16 cellular contexts compared by ENCODE assay signal in genomic region chr6:75286955-75287354, GRCh38. TPM values are rescaled to one million over a fixed set of nuclear protein-coding genes. Genes with fewer than 3 reads are reported as not detected.
DNase-seq lines count a peak whose midpoint lies in the region; ATAC-seq and TF ChIP-seq lines count a peak whose summit lies in the region.
"Had no signal": no experiment of that assay in that cellular context is flagged by ENCODE, and none has a peak within 500 bp of the region (broad histone marks: within the 10 kb centered on the region; RNA-seq: fewer than 3 reads in every experiment).

No MANE protein-coding gene starts in this region.

- H3K27ac Mint-ChIP-seq in activated naive CD4-positive, alpha-beta T cell treated with anti-CD3 and anti-CD28 coated beads, Interleukin-2, amount 10 ng/mL, durations not matched to agents 7 days and 5 days: no peak overlapping the region
- H3K27ac Mint-ChIP-seq in activated naive CD4-positive, alpha-beta T cell treated with anti-CD3 and anti-CD28 coated beads for 36 hours: no peak overlapping the region
- H3K27ac Mint-ChIP-seq in central memory CD8-positive, alpha-beta T cell (ENCODE audit: low read depth): no peak overlapping the region
- H3K27ac Mint-ChIP-seq in stimulated activated effector memory CD8-positive, alpha-beta T cell treated with anti-CD3 and anti-CD28 coated beads, Interleukin-12 subunit alpha, Interleukin-12 subunit beta, amount 100 ng/mL, for 72 hours: peak overlapping the region; percentile 14

- intact Hi-C loops in activated naive CD4-positive, alpha-beta T cell treated with anti-CD3 and anti-CD28 coated beads for 36 hours (cut with micrococcal nuclease): no loop called here

- peak overlapping the region; percentile 89 for H3K4me2 ChIP-seq in Loucy (ENCODE audit: low read depth, low read length, poor library complexity, severe bottlenecking)

- H2AFZ ChIP-seq in Loucy (ENCODE audit: low read length): no peak overlapping the region

- TF ChIP-seq CTCF in Loucy (conservative IDR thresholded peaks at IDR 0.05; ENCODE audit: low read length): no peak

- H3K27me3 Mint-ChIP-seq in activated naive CD4-positive, alpha-beta T cell treated with anti-CD3 and anti-CD28 coated beads, Interleukin-2, amount 10 ng/mL, durations not matched to agents 7 days and 5 days: no peaks in the 10 kb centered on the region
- no peaks in the 10 kb centered on the region for H3K27me3 Mint-ChIP-seq in activated naive CD4-positive, alpha-beta T cell treated with anti-CD3 and anti-CD28 coated beads for 36 hours (ENCODE audit: low read depth)
- no peaks in the 10 kb centered on the region for H3K27me3 Mint-ChIP-seq in central memory CD8-positive, alpha-beta T cell

- no peaks in the 10 kb centered on the region for H3K9me2 ChIP-seq in Loucy (replicated peaks; ENCODE audit: low read depth, low read length)

- peaks cover 18% of the 10 kb centered on the region for H3K36me3 Mint-ChIP-seq in activated naive CD4-positive, alpha-beta T cell treated with anti-CD3 and anti-CD28 coated beads, Interleukin-2, amount 10 ng/mL, durations not matched to agents 7 days and 5 days
- H3K36me3 Mint-ChIP-seq in activated naive CD4-positive, alpha-beta T cell treated with anti-CD3 and anti-CD28 coated beads for 36 hours (ENCODE audit: low read depth): peaks cover 6% of the 10 kb centered on the region
- peaks cover 3% of the 10 kb centered on the region for H3K36me3 Mint-ChIP-seq in central memory CD8-positive, alpha-beta T cell (ENCODE audit: insufficient read depth)
- peaks cover 9% of the 10 kb centered on the region for H3K36me3 Mint-ChIP-seq in stimulated activated effector memory CD8-positive, alpha-beta T cell treated with anti-CD3 and anti-CD28 coated beads, Interleukin-12 subunit alpha, Interleukin-12 subunit beta, amount 100 ng/mL, for 72 hours

- H3K79me2 ChIP-seq in Loucy (ENCODE audit: insufficient read depth, low read length): peaks cover 41% of the 10 kb centered on the region

- no peaks in the 10 kb centered on the region for H3F3A ChIP-seq in Loucy (ENCODE audit: low read depth)

- H3K4me1 Mint-ChIP-seq in activated naive CD4-positive, alpha-beta T cell treated with anti-CD3 and anti-CD28 coated beads, Interleukin-2, amount 10 ng/mL, durations not matched to agents 7 days and 5 days: peaks cover 32% of the 10 kb centered on the region
- peaks cover 35% of the 10 kb centered on the region for H3K4me1 Mint-ChIP-seq in activated naive CD4-positive, alpha-beta T cell treated with anti-CD3 and anti-CD28 coated beads for 36 hours (ENCODE audit: low read depth)
- peaks cover 27% of the 10 kb centered on the region for H3K4me1 Mint-ChIP-seq in central memory CD8-positive, alpha-beta T cell
- peaks cover 15% of the 10 kb centered on the region for H3K4me1 Mint-ChIP-seq in stimulated activated effector memory CD8-positive, alpha-beta T cell treated with anti-CD3 and anti-CD28 coated beads, Interleukin-12 subunit alpha, Interleukin-12 subunit beta, amount 100 ng/mL, for 72 hours

- H3K9ac ChIP-seq in Loucy (ENCODE audit: low read depth, low read length, poor library complexity, severe bottlenecking): peak overlapping the region; percentile 20

- peak overlapping the region; percentile 66 for H3K4me3 Mint-ChIP-seq in activated naive CD4-positive, alpha-beta T cell treated with anti-CD3 and anti-CD28 coated beads, Interleukin-2, amount 10 ng/mL, durations not matched to agents 7 days and 5 days
- H3K4me3 Mint-ChIP-seq in activated naive CD4-positive, alpha-beta T cell treated with anti-CD3 and anti-CD28 coated beads for 36 hours: no peak overlapping the region
- peak overlapping the region; percentile 22 for H3K4me3 Mint-ChIP-seq in central memory CD8-positive, alpha-beta T cell
- no peak overlapping the region for H3K4me3 Mint-ChIP-seq in stimulated activated effector memory CD8-positive, alpha-beta T cell treated with anti-CD3 and anti-CD28 coated beads, Interleukin-12 subunit alpha, Interleukin-12 subunit beta, amount 100 ng/mL, for 72 hours

- no peaks in the 10 kb centered on the region for H3K36me3 ChIP-seq in Loucy (ENCODE audit: insufficient read depth, low read length)
- H3K36me3 ChIP-seq: breast epithelium had no signal

- DNase-seq in activated naive CD4-positive, alpha-beta T cell treated with anti-CD3 and anti-CD28 coated beads, Interleukin-2, amount 10 ng/mL, durations not matched to agents 7 days and 5 days: no peak
- DNase-seq in activated naive CD4-positive, alpha-beta T cell treated with anti-CD3 and anti-CD28 coated beads for 36 hours: no peak
- DNase-seq in central memory CD8-positive, alpha-beta T cell (ENCODE audit: low spot score in 2 of 2): no peak
- DNase-seq in stimulated activated effector memory CD8-positive, alpha-beta T cell treated with anti-CD3 and anti-CD28 coated beads, Interleukin-12 subunit alpha, Interleukin-12 subunit beta, amount 100 ng/mL, for 72 hours (ENCODE audit: low spot score in 2 of 2): no peak
- DNase-seq in NCI-H146 (lab: John Stamatoyannopoulos, UW) (no peak), activated gamma-delta T cell (lab: John Stamatoyannopoulos, UW) (no peak), NCI-H2107 (lab: John Stamatoyannopoulos, UW) (no peak)
- DNase-seq: activated CD4-positive, alpha-beta T cell treated with anti-CD3 and anti-CD28 coated beads, Interleukin-2, amount 50 U/mL, for 1 hour; effector CD4-positive, alpha-beta T cell; HCEC 1CT; hypothalamus; NCI-H1092 treated with DMSO at 0.1 percent for 48 hours; SHP77; stomach had no signal

- no peaks in the 10 kb centered on the region for H3K27me3 ChIP-seq in Loucy (ENCODE audit: insufficient read depth, low read length, poor library complexity, severe bottlenecking)
- H3K27me3 ChIP-seq: breast epithelium, stomach had no signal

- ATAC-seq in central memory CD8-positive, alpha-beta T cell (replicated peaks; ENCODE audit: extremely low read depth, poor library complexity, severe bottlenecking): no peak
- ATAC-seq in stimulated activated effector memory CD8-positive, alpha-beta T cell treated with anti-CD3 and anti-CD28 coated beads, Interleukin-12 subunit alpha, Interleukin-12 subunit beta, amount 100 ng/mL, for 72 hours: no peak

- peak overlapping the region; percentile 92 for H3K4me3 ChIP-seq in Loucy (ENCODE audit: low read length, poor library complexity, severe bottlenecking)
- H3K4me3 ChIP-seq: breast epithelium, stomach had no signal

- no peaks in the 10 kb centered on the region for H3K9me3 ChIP-seq in Loucy (ENCODE audit: insufficient read depth, low read depth, low read length)
- H3K9me3 ChIP-seq: breast epithelium, stomach had no signal

- H3K4me1 ChIP-seq in Loucy (ENCODE audit: insufficient read depth, low read length, poor library complexity, severe bottlenecking): peaks cover 36% of the 10 kb centered on the region

- CTCF ChIA-PET in activated naive CD4-positive, alpha-beta T cell treated with anti-CD3 and anti-CD28 coated beads, Interleukin-2, amount 10 ng/mL, durations not matched to agents 7 days and 5 days (lab: Charles Lee): no interaction called here
- CTCF ChIA-PET in activated naive CD4-positive, alpha-beta T cell treated with anti-CD3 and anti-CD28 coated beads for 36 hours (lab: Charles Lee): interaction anchor here (1.2 kb wide), 1 partner anchor 10 kb away, joined by 3 read pairs; no protein-coding TSS in a partner anchor

- peaks cover 25% of the 10 kb centered on the region for H4K20me1 ChIP-seq in Loucy (ENCODE audit: insufficient read depth, low read length, poor library complexity, severe bottlenecking)

- H3K9me3 Mint-ChIP-seq in activated naive CD4-positive, alpha-beta T cell treated with anti-CD3 and anti-CD28 coated beads, Interleukin-2, amount 10 ng/mL, durations not matched to agents 7 days and 5 days: no peaks in the 10 kb centered on the region
- H3K9me3 Mint-ChIP-seq in activated naive CD4-positive, alpha-beta T cell treated with anti-CD3 and anti-CD28 coated beads for 36 hours: no peaks in the 10 kb centered on the region
- no peaks in the 10 kb centered on the region for H3K9me3 Mint-ChIP-seq in central memory CD8-positive, alpha-beta T cell
- no peaks in the 10 kb centered on the region for H3K9me3 Mint-ChIP-seq in stimulated activated effector memory CD8-positive, alpha-beta T cell treated with anti-CD3 and anti-CD28 coated beads, Interleukin-12 subunit alpha, Interleukin-12 subunit beta, amount 100 ng/mL, for 72 hours

RNA-seq across cellular contexts. Expression of gene TMEM30A, which starts 2.4 kb away (rescaled TPM):
- 10 to 100 TPM; 68.9 to 76.0 TPM for total RNA-seq in activated naive CD4-positive, alpha-beta T cell treated with anti-CD3 and anti-CD28 coated beads for 36 hours

RNA-seq across cellular contexts. Expression of gene COX7A2, which starts 43.4 kb away (rescaled TPM):
- total RNA-seq in activated naive CD4-positive, alpha-beta T cell treated with anti-CD3 and anti-CD28 coated beads for 36 hours: 100 to 1,000 TPM; 577 to 592 TPM

Comparison
In these comparisons a context has a peak if more than half of its experiments do, and no peak if none do; other contexts are left out.
1. H3K4me3 Mint-ChIP-seq: peak in activated naive CD4-positive, alpha-beta T cell treated with anti-CD3 and anti-CD28 coated beads, Interleukin-2, amount 10 ng/mL, durations not matched to agents 7 days and 5 days (single experiment) and central memory CD8-positive, alpha-beta T cell (single experiment); none in activated naive CD4-positive, alpha-beta T cell treated with anti-CD3 and anti-CD28 coated beads for 36 hours (single experiment) and stimulated activated effector memory CD8-positive, alpha-beta T cell treated with anti-CD3 and anti-CD28 coated beads, Interleukin-12 subunit alpha, Interleukin-12 subunit beta, amount 100 ng/mL, for 72 hours (single experiment).